Comparison of ENCODE assay signal across 17 cellular contexts in genomic region chr20:50712771-50713676, GRCh38. TPM values are rescaled to one million over a fixed set of nuclear protein-coding genes. Genes with fewer than 3 reads are reported as not detected.
DNase-seq lines count a peak whose midpoint lies in the region; ATAC-seq and TF ChIP-seq lines count a peak whose summit lies in the region.
"Had no signal": no experiment of that assay in that cellular context is flagged by ENCODE, and none has a peak within 500 bp of the region (broad histone marks: within the 10 kb centered on the region; RNA-seq: fewer than 3 reads in every experiment).

No MANE protein-coding gene starts in this region.

- no peak for TF ChIP-seq CTCF in cardiac muscle cell (IDR thresholded peaks at IDR 0.05; ENCODE audit: low read depth, low read length)
- TF ChIP-seq CTCF in heart left ventricle (IDR thresholded peaks at IDR 0.05): no peak
- no peak for TF ChIP-seq CTCF in endodermal cell (conservative IDR thresholded peaks at IDR 0.05)
- no peak for TF ChIP-seq CTCF in neural progenitor cell (IDR thresholded peaks at IDR 0.05)

- no peak overlapping the region for H3K4me3 Mint-ChIP-seq in endodermal cell
- no peak overlapping the region for H3K4me3 Mint-ChIP-seq in neural progenitor cell
- no peak overlapping the region for H3K4me3 Mint-ChIP-seq in activated CD4-positive, alpha-beta memory T cell treated with anti-CD3 and anti-CD28 coated beads, Interleukin-2, amount 10 ng/mL, durations not matched to agents 7 days and 5 days
- H3K4me3 Mint-ChIP-seq in stimulated activated memory B cell treated with anti-CD40 and anti-IgM and Interleukin-4, amounts not matched to agents 10 μg/mL and 1 μg/mL and 100 μg/mL, for 72 hours: no peak overlapping the region
- H3K4me3 Mint-ChIP-seq: CD4-positive, alpha-beta T cell had no signal

- DNase-seq in cardiac muscle cell (ENCODE audit: low read depth in 1 of 2, low spot score in 1 of 2) (no peak), heart left ventricle (no peak), endodermal cell (no peak), neural progenitor cell (ENCODE audit: low spot score) (no peak)
- DNase-seq in activated CD4-positive, alpha-beta memory T cell treated with anti-CD3 and anti-CD28 coated beads, Interleukin-2, amount 10 ng/mL, durations not matched to agents 7 days and 5 days: no peak
- DNase-seq: 8988T; BE2C; CD4-positive, alpha-beta T cell; NCI-H1436; NCI-H2029; NCI-H2171; NCI-H446; SK-N-SH had no signal

- no peaks in the 10 kb centered on the region for H3K27me3 ChIP-seq in cardiac muscle cell
- H3K27me3 ChIP-seq in heart left ventricle: no peaks in the 10 kb centered on the region
- H3K27me3 ChIP-seq in endodermal cell (ENCODE audit: control insufficient read depth, insufficient read depth, low read length, poor library complexity, severe bottlenecking): no peaks in the 10 kb centered on the region
- H3K27me3 ChIP-seq in neural progenitor cell: no peaks in the 10 kb centered on the region
- H3K27me3 ChIP-seq: BE2C had no signal

- POLR2A ChIA-PET in activated CD4-positive, alpha-beta memory T cell treated with anti-CD3 and anti-CD28 coated beads, Interleukin-2, amount 10 ng/mL, durations not matched to agents 7 days and 5 days (lab: Charles Lee): no interaction called here

- H3K4me1 ChIP-seq in cardiac muscle cell (ENCODE audit: low read depth): peaks cover 8% of the 10 kb centered on the region
- H3K4me1 ChIP-seq in heart left ventricle: peaks cover 0 to 7% (median 0%) of the 10 kb centered on the region in 12 donors
- peaks cover 2% of the 10 kb centered on the region for H3K4me1 ChIP-seq in endodermal cell (ENCODE audit: control insufficient read depth, insufficient read depth, low read length)
- no peaks in the 10 kb centered on the region for H3K4me1 ChIP-seq in neural progenitor cell
- H3K4me1 ChIP-seq: BE2C had no signal

- no peaks in the 10 kb centered on the region for H3K36me3 Mint-ChIP-seq in endodermal cell (ENCODE audit: low read depth)
- H3K36me3 Mint-ChIP-seq in neural progenitor cell: no peaks in the 10 kb centered on the region
- H3K36me3 Mint-ChIP-seq in activated CD4-positive, alpha-beta memory T cell treated with anti-CD3 and anti-CD28 coated beads, Interleukin-2, amount 10 ng/mL, durations not matched to agents 7 days and 5 days (ENCODE audit: low read depth): no peaks in the 10 kb centered on the region
- no peaks in the 10 kb centered on the region for H3K36me3 Mint-ChIP-seq in stimulated activated memory B cell treated with anti-CD40 and anti-IgM and Interleukin-4, amounts not matched to agents 10 μg/mL and 1 μg/mL and 100 μg/mL, for 72 hours

- ATAC-seq in heart left ventricle: no peak
- ATAC-seq in GM21360 (IDR thresholded peaks at IDR 0.05; ENCODE audit: unreplicated experiment): no peak
- ATAC-seq in stimulated activated memory B cell treated with anti-CD40 and anti-IgM and Interleukin-4, amounts not matched to agents 10 μg/mL and 1 μg/mL and 100 μg/mL, for 72 hours: no peak
- ATAC-seq in GM21515 (IDR thresholded peaks at IDR 0.05; ENCODE audit: unreplicated experiment): no peak

- no peak overlapping the region for H3K4me3 ChIP-seq in cardiac muscle cell
- H3K4me3 ChIP-seq in heart left ventricle: no peak overlapping the region
- no peak overlapping the region for H3K4me3 ChIP-seq in endodermal cell (ENCODE audit: low read length)
- H3K4me3 ChIP-seq in neural progenitor cell: no peak overlapping the region

- H3K9me3 ChIP-seq in cardiac muscle cell (ENCODE audit: low read depth) (no peaks in the 10 kb centered on the region), heart left ventricle (no peaks in the 10 kb centered on the region), endodermal cell (ENCODE audit: control insufficient read depth, low read length) (no peaks in the 10 kb centered on the region), neural progenitor cell (ENCODE audit: low read depth) (no peaks in the 10 kb centered on the region)
- H3K9me3 ChIP-seq: BE2C, SK-N-SH had no signal

- no peaks in the 10 kb centered on the region for H3F3A ChIP-seq in neural progenitor cell (ENCODE audit: low read depth)

- H3K4me2 ChIP-seq in neural progenitor cell: no peak overlapping the region
- H3K4me2 ChIP-seq: KMS-11, SK-N-SH had no signal

- H3K27ac Mint-ChIP-seq in endodermal cell (peak overlapping the region; percentile 85), neural progenitor cell (peak overlapping the region; percentile 27)
- no peak overlapping the region for H3K27ac Mint-ChIP-seq in activated CD4-positive, alpha-beta memory T cell treated with anti-CD3 and anti-CD28 coated beads, Interleukin-2, amount 10 ng/mL, durations not matched to agents 7 days and 5 days
- no peak overlapping the region for H3K27ac Mint-ChIP-seq in stimulated activated memory B cell treated with anti-CD40 and anti-IgM and Interleukin-4, amounts not matched to agents 10 μg/mL and 1 μg/mL and 100 μg/mL, for 72 hours
- H3K27ac Mint-ChIP-seq: CD4-positive, alpha-beta T cell had no signal

- intact Hi-C loops in heart left ventricle (cut with DNase I): loop anchor here in 5 of 10 donors (5.0 to 10.0 kb wide), 5 partner anchors 48 to 88 kb away; no protein-coding TSS in a partner anchor

- H3K9ac ChIP-seq in endodermal cell (ENCODE audit: extremely low read depth, low read length, poor library complexity, severe bottlenecking) (no peak overlapping the region), neural progenitor cell (no peak overlapping the region)
- H3K9ac ChIP-seq: KMS-11, SK-N-SH had no signal

- H2AFZ ChIP-seq in neural progenitor cell (replicated peaks): peak overlapping the region; percentile 90

- H3K27ac ChIP-seq in cardiac muscle cell: peak overlapping the region; percentile 6
- no peak overlapping the region for H3K27ac ChIP-seq in heart left ventricle
- no peak overlapping the region for H3K27ac ChIP-seq in endodermal cell (ENCODE audit: low read depth, low read length)
- no peak overlapping the region for H3K27ac ChIP-seq in neural progenitor cell
- H3K27ac ChIP-seq: KMS-11 had no signal

- H3K4me1 Mint-ChIP-seq in endodermal cell: peaks cover 19% of the 10 kb centered on the region
- H3K4me1 Mint-ChIP-seq in neural progenitor cell: peaks cover 4% of the 10 kb centered on the region
- no peaks in the 10 kb centered on the region for H3K4me1 Mint-ChIP-seq in activated CD4-positive, alpha-beta memory T cell treated with anti-CD3 and anti-CD28 coated beads, Interleukin-2, amount 10 ng/mL, durations not matched to agents 7 days and 5 days
- H3K4me1 Mint-ChIP-seq in stimulated activated memory B cell treated with anti-CD40 and anti-IgM and Interleukin-4, amounts not matched to agents 10 μg/mL and 1 μg/mL and 100 μg/mL, for 72 hours: no peaks in the 10 kb centered on the region

- TF ChIP-seq POLR2A in heart left ventricle (IDR thresholded peaks at IDR 0.05): no peak

- WGBS in heart left ventricle, 4 donors: 85 to 95% (median 87%) methylated on average over 7 of the region's 7 CpGs
- 88 to 92% methylated on average over 7 of the region's 7 CpGs for WGBS in endodermal cell (ENCODE audit: insufficient coverage in 1 of 2, insufficient read length in 1 of 2), 2 experiments

- no peaks in the 10 kb centered on the region for H4K20me1 ChIP-seq in neural progenitor cell (ENCODE audit: low read depth)

- H3K79me2 ChIP-seq in neural progenitor cell (ENCODE audit: low read depth): no peaks in the 10 kb centered on the region

- no peaks in the 10 kb centered on the region for H3K36me3 ChIP-seq in cardiac muscle cell
- no peaks in the 10 kb centered on the region for H3K36me3 ChIP-seq in heart left ventricle
- no peaks in the 10 kb centered on the region for H3K36me3 ChIP-seq in endodermal cell (ENCODE audit: control insufficient read depth, insufficient read depth, low read length)
- no peaks in the 10 kb centered on the region for H3K36me3 ChIP-seq in neural progenitor cell
- H3K36me3 ChIP-seq: BE2C had no signal

- H3K9me3 Mint-ChIP-seq in endodermal cell (no peaks in the 10 kb centered on the region), neural progenitor cell (no peaks in the 10 kb centered on the region)
- H3K9me3 Mint-ChIP-seq in activated CD4-positive, alpha-beta memory T cell treated with anti-CD3 and anti-CD28 coated beads, Interleukin-2, amount 10 ng/mL, durations not matched to agents 7 days and 5 days: no peaks in the 10 kb centered on the region
- no peaks in the 10 kb centered on the region for H3K9me3 Mint-ChIP-seq in stimulated activated memory B cell treated with anti-CD40 and anti-IgM and Interleukin-4, amounts not matched to agents 10 μg/mL and 1 μg/mL and 100 μg/mL, for 72 hours
- H3K9me3 Mint-ChIP-seq: CD4-positive, alpha-beta T cell had no signal

- CTCF ChIA-PET in activated CD4-positive, alpha-beta memory T cell treated with anti-CD3 and anti-CD28 coated beads, Interleukin-2, amount 10 ng/mL, durations not matched to agents 7 days and 5 days (lab: Charles Lee): no interaction called here

- H3K27me3 Mint-ChIP-seq in endodermal cell (ENCODE audit: insufficient read depth) (no peaks in the 10 kb centered on the region), neural progenitor cell (ENCODE audit: insufficient read depth, low read depth) (peaks cover 11% of the 10 kb centered on the region)
- H3K27me3 Mint-ChIP-seq in activated CD4-positive, alpha-beta memory T cell treated with anti-CD3 and anti-CD28 coated beads, Interleukin-2, amount 10 ng/mL, durations not matched to agents 7 days and 5 days: peaks cover 17% of the 10 kb centered on the region
- peaks cover 20% of the 10 kb centered on the region for H3K27me3 Mint-ChIP-seq in stimulated activated memory B cell treated with anti-CD40 and anti-IgM and Interleukin-4, amounts not matched to agents 10 μg/mL and 1 μg/mL and 100 μg/mL, for 72 hours

RNA-seq across cellular contexts. Expression of gene PARD6B, which starts 18.4 kb away (rescaled TPM):
- total RNA-seq in cardiac muscle cell (15.5 and 20.0 TPM in 2 replicates), heart left ventricle (10 to 100 TPM in 1 of 9 donors, 1 to 10 TPM in 8; 2.7 to 12.2 (median 5.1) TPM), endodermal cell (10 to 100 TPM; 29.0 to 36.7 TPM), neural progenitor cell (ENCODE audit: low replicate concordance) (31.0 and 45.7 TPM in 2 replicates)
- polyA plus RNA-seq in cardiac muscle cell (10.2 and 20.4 TPM in 2 replicates), heart left ventricle (1 to 10 TPM; 1.3 to 2.4 TPM)
- 5.8 TPM for polyA plus RNA-seq in endodermal cell (2013, experiment 1 of 2)
- polyA plus RNA-seq in endodermal cell (2013, experiment 2 of 2): 7.0 TPM
- total RNA-seq in activated CD4-positive, alpha-beta memory T cell treated with anti-CD3 and anti-CD28 coated beads, Interleukin-2, amount 10 ng/mL, durations not matched to agents 7 days and 5 days: 1 to 10 TPM; 4.3 to 6.2 TPM

RNA-seq across cellular contexts. Expression of gene RIPOR3, which starts 21.7 kb away (rescaled TPM):
- 3.0 and 3.8 TPM in 2 replicates for total RNA-seq in cardiac muscle cell
- 0.91 and 4.8 TPM in 2 replicates for polyA plus RNA-seq in cardiac muscle cell
- total RNA-seq in heart left ventricle: 10 to 100 TPM in 2 of 9 donors, 1 to 10 TPM in 7; 2.4 to 10.4 (median 4.9) TPM
- 10 to 100 TPM in 1 of 2 donors, 1 to 10 TPM in 1; 3.0 to 20.7 TPM for polyA plus RNA-seq in heart left ventricle
- total RNA-seq in endodermal cell: 1 to 10 TPM in 1 of 2 donors, under 1 TPM in 1; 0.46 to 1.4 TPM
- 0.96 TPM for polyA plus RNA-seq in endodermal cell (2013, experiment 1 of 2)
- polyA plus RNA-seq in endodermal cell (2013, experiment 2 of 2): 0.25 TPM
- total RNA-seq in neural progenitor cell (ENCODE audit: low replicate concordance): 1.2 and 3.7 TPM in 2 replicates
- not detected for total RNA-seq in activated CD4-positive, alpha-beta memory T cell treated with anti-CD3 and anti-CD28 coated beads, Interleukin-2, amount 10 ng/mL, durations not matched to agents 7 days and 5 days
- total RNA-seq: CD4-positive, alpha-beta T cell had no signal

Comparison
In these comparisons a context has a peak if more than half of its experiments do, and no peak if none do; other contexts are left out.
1. H3K27ac Mint-ChIP-seq: peak in endodermal cell (single experiment) and neural progenitor cell (single experiment); none in activated CD4-positive, alpha-beta memory T cell treated with anti-CD3 and anti-CD28 coated beads, Interleukin-2, amount 10 ng/mL, durations not matched to agents 7 days and 5 days (single experiment) and stimulated activated memory B cell treated with anti-CD40 and anti-IgM and Interleukin-4, amounts not matched to agents 10 μg/mL and 1 μg/mL and 100 μg/mL, for 72 hours (single experiment).